1 cellular context compared by ENCODE assay signal in genomic region chr16:81076566-81077076, GRCh38.
TF ChIP-seq lines count a peak whose summit lies in the region.

No MANE protein-coding gene starts in this region.

TF ChIP-seq in IMR-90, 13 proteins besides CTCF, POLR2A, EP300 and RAD21:
- TF ChIP-seq SMC3 (IDR thresholded peaks at IDR 0.05; ENCODE audit: low read depth, low read length) (no peak), USF2 (IDR thresholded peaks at IDR 0.05; ENCODE audit: low read depth, low read length) (0 out of 2 replicates have a peak, but pooled peaks have one; percentile 12), CEBPB (IDR thresholded peaks at IDR 0.05; ENCODE audit: low read depth, low read length) (no peak), MAZ (IDR thresholded peaks at IDR 0.05; ENCODE audit: borderline replicate concordance, low read depth, low read length) (0 out of 2 replicates have a peak, but pooled peaks have one; percentile 33), RCOR1 (IDR thresholded peaks at IDR 0.05; ENCODE audit: insufficient replicate concordance, low read length) (no peak), BHLHE40 (IDR thresholded peaks at IDR 0.05; ENCODE audit: low read depth, low read length) (no peak), FOS (IDR thresholded peaks at IDR 0.05; ENCODE audit: low read depth, low read length) (no peak), MXI1 (IDR thresholded peaks at IDR 0.05; ENCODE audit: borderline replicate concordance, low read depth, low read length) (no peak; the same call in 1 of the 2 replicates)
